ENCODE assay signal across 1 cellular context in genomic region chr5:160470437-160471341, GRCh38.
TF ChIP-seq lines count a peak whose summit lies in the region.

No MANE protein-coding gene starts in this region.

TF ChIP-seq in H1, 55 proteins besides CTCF, POLR2A, EP300 and RAD21:
- no peak for TF ChIP-seq SP4 (IDR thresholded peaks at IDR 0.05; ENCODE audit: low read length)
- TF ChIP-seq TEAD4 (IDR thresholded peaks at IDR 0.05; ENCODE audit: low read depth, low read length) = no peak
- TF ChIP-seq MAX (IDR thresholded peaks at IDR 0.05) = no peak
- TF ChIP-seq CHD7 (IDR thresholded peaks at IDR 0.05; ENCODE audit: insufficient replicate concordance, low read length) = no peak
- TF ChIP-seq SP1 (IDR thresholded peaks at IDR 0.05; ENCODE audit: low read depth, low read length) = no peak
- TF ChIP-seq GABPA (IDR thresholded peaks at IDR 0.05; ENCODE audit: borderline replicate concordance, insufficient read depth, low read length) = no peak
- TF ChIP-seq MAFK (IDR thresholded peaks at IDR 0.05; ENCODE audit: low read depth, low read length) = no peak
- no peak for TF ChIP-seq CEBPB (IDR thresholded peaks at IDR 0.05; ENCODE audit: low read depth, low read length)
- TF ChIP-seq RBBP5 (IDR thresholded peaks at IDR 0.05; ENCODE audit: borderline replicate concordance, low read depth, low read length) = no peak
- no peak for TF ChIP-seq KDM1A (IDR thresholded peaks at IDR 0.05; ENCODE audit: borderline replicate concordance, low read length)
- TF ChIP-seq POU5F1 (IDR thresholded peaks at IDR 0.05; ENCODE audit: low read depth, low read length) = no peak
- no peak for TF ChIP-seq CBX8 (IDR thresholded peaks at IDR 0.05; ENCODE audit: borderline replicate concordance, low read depth, low read length)
- no peak for TF ChIP-seq EGR1 (IDR thresholded peaks at IDR 0.05; ENCODE audit: borderline replicate concordance, low read depth, low read length)
- no peak for TF ChIP-seq ATF2 (IDR thresholded peaks at IDR 0.05; ENCODE audit: low read length)
- no peak for TF ChIP-seq TCF12 (IDR thresholded peaks at IDR 0.05; ENCODE audit: low read depth, low read length)
- no peak for TF ChIP-seq FOSL1 (IDR thresholded peaks at IDR 0.05; ENCODE audit: insufficient read depth, low read depth, low read length)
- TF ChIP-seq CREB1 (IDR thresholded peaks at IDR 0.05) = no peak
- TF ChIP-seq SIRT6 (IDR thresholded peaks at IDR 0.05; ENCODE audit: low read length) = no peak
- TF ChIP-seq EZH2 (IDR thresholded peaks at IDR 0.05; ENCODE audit: low read depth, low read length, severe bottlenecking) = no peak
- TF ChIP-seq TAF7 (optimal IDR thresholded peaks at IDR 0.05; ENCODE audit: borderline replicate concordance, low read depth, low read length) = no peak
